Comparison of ENCODE assay signal across 1 cellular context in the genomic region with DNA sequence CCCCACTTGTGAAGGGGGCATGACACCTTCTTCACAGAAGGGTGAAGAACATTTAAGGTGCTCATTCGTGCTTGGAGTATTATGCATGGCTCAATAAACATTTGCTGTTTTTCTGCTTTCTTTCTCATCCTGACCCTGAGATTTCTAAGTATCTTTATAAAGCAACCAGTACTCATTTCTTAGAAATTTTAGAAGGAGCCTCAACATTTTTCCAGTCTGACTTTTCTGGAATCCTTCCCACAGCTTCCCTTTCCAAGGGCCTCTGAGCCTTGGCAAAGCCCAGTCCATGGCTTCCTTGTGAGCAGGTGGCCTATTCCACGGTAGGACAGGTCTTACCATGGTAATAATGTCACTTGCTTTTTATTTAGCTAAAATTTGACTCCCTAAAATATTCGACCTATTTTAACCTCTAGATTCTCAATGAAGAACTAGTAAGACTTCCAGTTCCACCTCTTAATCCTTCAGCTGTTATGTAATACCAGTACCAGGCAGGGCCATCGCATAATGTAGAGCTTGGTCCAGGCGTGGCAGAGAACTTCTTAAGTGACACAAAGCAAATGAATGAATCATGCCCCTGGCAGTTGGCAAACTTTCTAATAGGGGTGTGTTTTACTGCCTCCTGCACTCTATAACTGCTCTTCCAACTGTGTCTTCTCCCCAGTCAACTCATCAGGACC.
TF ChIP-seq lines count a peak whose summit lies in the region.

No MANE protein-coding gene starts in this region.

TF ChIP-seq in endothelial cell of umbilical vein, 7 proteins besides CTCF, POLR2A, EP300 and RAD21 (continued from another document):
- TF ChIP-seq JUN (IDR thresholded peaks at IDR 0.05; ENCODE audit: borderline replicate concordance, insufficient read depth, insufficient read length, low read depth) (no peak), MYC (IDR thresholded peaks at IDR 0.05; ENCODE audit: low read depth, low read length) (no peak), POLR2AphosphoS5 (IDR thresholded peaks at IDR 0.05; ENCODE audit: insufficient read depth, low read depth, low read length) (no peak)
